ENCODE assay signal across 8 cellular contexts in genomic region chr6:33249732-33250625, GRCh38. TPM values are rescaled to one million over a fixed set of nuclear protein-coding genes. Genes with fewer than 3 reads are reported as not detected.
DNase-seq lines count a peak whose midpoint lies in the region; ATAC-seq and TF ChIP-seq lines count a peak whose summit lies in the region.

No MANE protein-coding gene starts in this region.

- H3K9me3 ChIP-seq in right cardiac atrium (ENCODE audit: control insufficient read depth, low read length) (no peaks in the 10 kb centered on the region), gastrocnemius medialis (no peaks in the 10 kb centered on the region)

- H3K36me3 Mint-ChIP-seq in activated naive CD8-positive, alpha-beta T cell treated with anti-CD3 and anti-CD28 coated beads for 36 hours = peaks cover 23% of the 10 kb centered on the region

- intact Hi-C loops in right cardiac atrium (cut with DNase I) = loop anchor here (5.0 to 10.0 kb wide), 5 partner anchors 75 to 233 kb away; no protein-coding TSS in a partner anchor
- intact Hi-C loops in gastrocnemius medialis (cut with DNase I; ENCODE audit: low total_unique reads) = loop anchor here (1.0 to 5.0 kb wide), 6 partner anchors 23 to 317 kb away; partner anchors contain the start of genes BRD2, RGL2, RING1 and RPS18

- no peak for TF ChIP-seq CTCF in gastrocnemius medialis (IDR thresholded peaks at IDR 0.05 in 4 of 5, conservative IDR thresholded peaks at IDR 0.05 in 1 of 5)

- H3K4me1 Mint-ChIP-seq in activated naive CD8-positive, alpha-beta T cell treated with anti-CD3 and anti-CD28 coated beads for 36 hours = peaks cover 35% of the 10 kb centered on the region

- H3K36me3 ChIP-seq in gastrocnemius medialis = peaks cover 0 to 15% of the 10 kb centered on the region in 2 donors

- no peaks in the 10 kb centered on the region for H3K27me3 Mint-ChIP-seq in activated naive CD8-positive, alpha-beta T cell treated with anti-CD3 and anti-CD28 coated beads for 36 hours

- DNase-seq in D341Med (ENCODE audit: low spot score) (peak; percentile 62), HS-5 (ENCODE audit: low read depth) (peak; percentile 72), right cardiac atrium (peak; percentile 35 to 63 (median 57)), gastrocnemius medialis (peak in 1 of 2 donors; percentile 18), NCI-H1436 treated with DMSO at 0.1 percent for 48 hours (lab: John Stamatoyannopoulos, UW) (no peak)
- peak; percentile 21 for DNase-seq in activated naive CD8-positive, alpha-beta T cell treated with anti-CD3 and anti-CD28 coated beads for 36 hours
- no peak for DNase-seq in activated CD4-positive, CD25-positive, alpha-beta regulatory T cell (lab: John Stamatoyannopoulos, UW)

- H3K9me3 Mint-ChIP-seq in activated naive CD8-positive, alpha-beta T cell treated with anti-CD3 and anti-CD28 coated beads for 36 hours = no peaks in the 10 kb centered on the region

- in situ Hi-C loops in gastrocnemius medialis (cut with MboI; ENCODE audit: low sequenced_read_pairs in 4 of 4) = loop anchor here (5.0 to 10.0 kb wide), 6 partner anchors 55 to 235 kb away; partner anchors contain the start of gene COL11A2 (in 1 of the 4)

- H3K4me3 Mint-ChIP-seq in activated naive CD8-positive, alpha-beta T cell treated with anti-CD3 and anti-CD28 coated beads for 36 hours = peak overlapping the region; percentile 90

- H3K27ac ChIP-seq in right cardiac atrium (ENCODE audit: low read length) = peak overlapping the region; percentile 91
- H3K27ac ChIP-seq in gastrocnemius medialis = peak overlapping the region; percentile 84 to 96 (median 88)

- ATAC-seq in right cardiac atrium (peak in 1 of 2 donors; percentile 4), gastrocnemius medialis (no peak), HG02973 (IDR thresholded peaks at IDR 0.05; ENCODE audit: unreplicated experiment) (no peak)

- H3K4me1 ChIP-seq in right cardiac atrium (ENCODE audit: control insufficient read depth, insufficient read depth, low read length) (peaks cover 4% of the 10 kb centered on the region), gastrocnemius medialis (peaks cover 10 to 17% of the 10 kb centered on the region in 2 donors)

- H3K27ac Mint-ChIP-seq in activated naive CD8-positive, alpha-beta T cell treated with anti-CD3 and anti-CD28 coated beads for 36 hours = peak overlapping the region; percentile 32

- peak overlapping the region; percentile 34 for H3K4me3 ChIP-seq in right cardiac atrium (ENCODE audit: low read length)
- peak overlapping the region; percentile 54 to 83 (median 65) for H3K4me3 ChIP-seq in gastrocnemius medialis

- no peaks in the 10 kb centered on the region for H3K27me3 ChIP-seq in right cardiac atrium (ENCODE audit: control insufficient read depth, insufficient read depth)
- no peaks in the 10 kb centered on the region for H3K27me3 ChIP-seq in gastrocnemius medialis

- TF ChIP-seq POLR2A in gastrocnemius medialis (IDR thresholded peaks at IDR 0.05) = no peak

- 13% methylated on average over 15 of the region's 15 CpGs for WGBS in right cardiac atrium

RNA-seq across cellular contexts. Expression of gene VPS52, which starts 21.7 kb away (rescaled TPM):
- total RNA-seq in activated naive CD8-positive, alpha-beta T cell treated with anti-CD3 and anti-CD28 coated beads for 36 hours = 10 to 100 TPM; 43.4 to 44.6 TPM
- total RNA-seq in right cardiac atrium = 10 to 100 TPM; 31.1 to 39.1 (median 35.8) TPM
- 34.6 TPM for polyA plus RNA-seq in right cardiac atrium
- 10 to 100 TPM; 28.7 to 52.8 (median 41.2) TPM for total RNA-seq in gastrocnemius medialis

RNA-seq across cellular contexts. Expression of gene RPS18, which starts 21.9 kb away (rescaled TPM):
- total RNA-seq in activated naive CD8-positive, alpha-beta T cell treated with anti-CD3 and anti-CD28 coated beads for 36 hours = 1,000 to 10,000 TPM; 3,940 to 3,999 TPM
- total RNA-seq in right cardiac atrium = 1,000 to 10,000 TPM; 1,042 to 1,240 (median 1,130) TPM
- polyA plus RNA-seq in right cardiac atrium = 1,903 TPM
- 1,000 to 10,000 TPM; 1,834 to 2,142 (median 2,010) TPM for total RNA-seq in gastrocnemius medialis

RNA-seq across cellular contexts. Expression of gene B3GALT4, which starts 26.9 kb away (rescaled TPM):
- total RNA-seq in activated naive CD8-positive, alpha-beta T cell treated with anti-CD3 and anti-CD28 coated beads for 36 hours = 1 to 10 TPM; 1.8 to 2.1 TPM
- total RNA-seq in right cardiac atrium (10 to 100 TPM in 2 of 4 donors, 1 to 10 TPM in 2; 9.7 to 10.2 (median 9.9) TPM), gastrocnemius medialis (1 to 10 TPM; 1.0 to 2.0 (median 1.7) TPM)
- polyA plus RNA-seq in right cardiac atrium = 11.0 TPM

RNA-seq across cellular contexts. Expression of gene WDR46, which starts 39.1 kb away (rescaled TPM):
- 100 to 1,000 TPM; 105 to 107 TPM for total RNA-seq in activated naive CD8-positive, alpha-beta T cell treated with anti-CD3 and anti-CD28 coated beads for 36 hours
- total RNA-seq in right cardiac atrium (10 to 100 TPM; 16.3 to 31.1 (median 18.5) TPM), gastrocnemius medialis (10 to 100 TPM; 34.5 to 57.3 (median 49.1) TPM)
- polyA plus RNA-seq in right cardiac atrium = 15.5 TPM

RNA-seq across cellular contexts. Expression of gene PFDN6, which starts 39.4 kb away (rescaled TPM):
- 100 to 1,000 TPM; 106 to 107 TPM for total RNA-seq in activated naive CD8-positive, alpha-beta T cell treated with anti-CD3 and anti-CD28 coated beads for 36 hours
- total RNA-seq in right cardiac atrium (10 to 100 TPM; 44.4 to 60.0 (median 50.1) TPM), gastrocnemius medialis (100 to 1,000 TPM in 1 of 4 donors, 10 to 100 TPM in 3; 49.9 to 106 (median 76.8) TPM)
- polyA plus RNA-seq in right cardiac atrium = 143 TPM

Comparison
In these comparisons a context has a peak if more than half of its experiments do, and no peak if none do; other contexts are left out.
1. DNase-seq: peak in D341Med (single experiment), HS-5 (single experiment), activated naive CD8-positive, alpha-beta T cell treated with anti-CD3 and anti-CD28 coated beads for 36 hours (single experiment) and right cardiac atrium (3 of 3); none in activated CD4-positive, CD25-positive, alpha-beta regulatory T cell (0 of 4) and NCI-H1436 treated with DMSO at 0.1 percent for 48 hours (single experiment).